28 cellular contexts compared by ENCODE assay signal in the genomic region with DNA sequence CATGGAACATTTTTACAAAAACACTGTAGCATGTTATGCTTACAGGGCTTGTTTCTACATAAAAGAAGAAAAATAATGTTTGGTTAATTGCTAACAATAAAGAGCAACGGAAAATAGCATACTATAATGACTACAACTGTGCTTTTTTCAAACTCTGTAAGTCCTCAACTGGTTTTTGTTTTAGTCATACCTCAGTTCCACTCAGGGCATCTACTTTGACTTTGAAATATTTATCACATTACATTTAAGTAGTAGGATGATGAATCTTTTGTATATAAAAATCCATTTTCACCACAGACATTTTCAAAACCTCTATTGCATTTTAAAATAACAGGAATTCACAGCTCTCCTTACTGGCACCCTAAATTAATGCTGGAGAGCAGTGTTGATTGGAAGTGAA.
"Had no signal": no experiment of that assay in that cellular context is flagged by ENCODE, and none has a peak within 500 bp of the region (broad histone marks: within the 10 kb centered on the region; RNA-seq: fewer than 3 reads in every experiment).

No MANE protein-coding gene starts in this region.

- FAIRE-seq: small intestine had no signal

- H3K4me1 Mint-ChIP-seq: naive B cell; neural crest cell; stimulated activated naive B cell treated with anti-CD40 and anti-IgM and Interleukin-4, amounts not matched to agents 10 μg/mL and 1 μg/mL and 100 μg/mL, for 72 hours; stimulated activated naive CD8-positive, alpha-beta T cell treated with anti-CD3 and anti-CD28 coated beads, Interleukin-15, amount 100 ng/mL, for 72 hours had no signal

- H3K36me3 ChIP-seq: heart right ventricle, left lung, neutrophil, right lobe of liver, thyroid gland, vagina had no signal

- H3K9me3 Mint-ChIP-seq: dendritic cell treated with granulocyte-macrophage colony-stimulating factor and Interleukin-4, amounts not matched to agents 40 ng/mL and 50 ng/mL, for 4 days; endodermal cell; mesothelial cell of epicardium; naive B cell; natural killer cell treated with Interleukin-12 subunit alpha and Interleukin-12 subunit beta and Interleukin-15 and Interleukin-18, amount 100 ng/mL, for 72 hours; neural crest cell; stimulated activated naive B cell treated with anti-CD40 and anti-IgM and Interleukin-4, amounts not matched to agents 10 μg/mL and 1 μg/mL and 100 μg/mL, for 72 hours; stimulated activated naive CD8-positive, alpha-beta T cell treated with anti-CD3 and anti-CD28 coated beads, Interleukin-15, amount 100 ng/mL, for 72 hours had no signal

- H3K36me3 Mint-ChIP-seq: mesothelial cell of epicardium; naive B cell; natural killer cell treated with Interleukin-12 subunit alpha and Interleukin-12 subunit beta and Interleukin-15 and Interleukin-18, amount 100 ng/mL, for 72 hours; stimulated activated naive B cell treated with anti-CD40 and anti-IgM and Interleukin-4, amounts not matched to agents 10 μg/mL and 1 μg/mL and 100 μg/mL, for 72 hours had no signal

- H3K27me3 ChIP-seq: right lobe of liver, vagina had no signal

- H3K9me3 ChIP-seq: heart right ventricle, left lung, mucosa of descending colon, neutrophil, right lobe of liver, thyroid gland, vagina had no signal

- H3K4me1 ChIP-seq: heart right ventricle, left lung, parathyroid adenoma, right lobe of liver, thyroid gland, vagina had no signal

- H2AFZ ChIP-seq: parathyroid adenoma had no signal

- H3K4me3 ChIP-seq: heart right ventricle, left lung, mucosa of descending colon, right lobe of liver, thyroid gland, vagina had no signal

- H3K79me2 ChIP-seq: parathyroid adenoma had no signal

- H3K4me3 Mint-ChIP-seq: dendritic cell treated with granulocyte-macrophage colony-stimulating factor and Interleukin-4, amounts not matched to agents 40 ng/mL and 50 ng/mL, for 4 days; endodermal cell; mesothelial cell of epicardium; naive B cell; natural killer cell treated with Interleukin-12 subunit alpha and Interleukin-12 subunit beta and Interleukin-15 and Interleukin-18, amount 100 ng/mL, for 72 hours; neural crest cell; stimulated activated naive B cell treated with anti-CD40 and anti-IgM and Interleukin-4, amounts not matched to agents 10 μg/mL and 1 μg/mL and 100 μg/mL, for 72 hours; stimulated activated naive CD8-positive, alpha-beta T cell treated with anti-CD3 and anti-CD28 coated beads, Interleukin-15, amount 100 ng/mL, for 72 hours had no signal

- H3K27ac ChIP-seq: epithelial cell of prostate, heart right ventricle, left lung, neutrophil, parathyroid adenoma, right lobe of liver, thyroid gland, vagina had no signal

- DNase-seq: effector CD8-positive, alpha-beta T cell; endodermal cell; foreskin melanocyte; glutamatergic neuron; heart right ventricle; hippocampal formation; left cardiac atrium; left lung; mesenchymal stem cell; mucosa of descending colon; naive B cell; right lobe of liver; small intestine; stimulated activated CD4-positive, alpha-beta T cell treated with anti-CD3 and anti-CD28 coated beads, Interleukin-15, amount 100 ng/mL, for 24 hours; stimulated activated CD4-positive, alpha-beta T cell treated with anti-CD3 and anti-CD28 coated beads, Interleukin-2, amount 100 ng/mL, for 48 hours; stimulated activated naive B cell treated with anti-CD40 and anti-IgM and Interleukin-4, amounts not matched to agents 10 μg/mL and 1 μg/mL and 100 μg/mL, for 72 hours; stimulated activated naive CD8-positive, alpha-beta T cell treated with anti-CD3 and anti-CD28 coated beads, Interleukin-15, amount 100 ng/mL, for 72 hours; thyroid gland; trophoblast cell had no signal

- H3K27ac Mint-ChIP-seq: dendritic cell treated with granulocyte-macrophage colony-stimulating factor and Interleukin-4, amounts not matched to agents 40 ng/mL and 50 ng/mL, for 4 days; endodermal cell; mesothelial cell of epicardium; naive B cell; natural killer cell treated with Interleukin-12 subunit alpha and Interleukin-12 subunit beta and Interleukin-15 and Interleukin-18, amount 100 ng/mL, for 72 hours; progenitor cell of endocrine pancreas; stimulated activated naive B cell treated with anti-CD40 and anti-IgM and Interleukin-4, amounts not matched to agents 10 μg/mL and 1 μg/mL and 100 μg/mL, for 72 hours; stimulated activated naive CD8-positive, alpha-beta T cell treated with anti-CD3 and anti-CD28 coated beads, Interleukin-15, amount 100 ng/mL, for 72 hours had no signal

- H3K9ac ChIP-seq: parathyroid adenoma had no signal
